14 cellular contexts compared by ENCODE assay signal in the genomic region with DNA sequence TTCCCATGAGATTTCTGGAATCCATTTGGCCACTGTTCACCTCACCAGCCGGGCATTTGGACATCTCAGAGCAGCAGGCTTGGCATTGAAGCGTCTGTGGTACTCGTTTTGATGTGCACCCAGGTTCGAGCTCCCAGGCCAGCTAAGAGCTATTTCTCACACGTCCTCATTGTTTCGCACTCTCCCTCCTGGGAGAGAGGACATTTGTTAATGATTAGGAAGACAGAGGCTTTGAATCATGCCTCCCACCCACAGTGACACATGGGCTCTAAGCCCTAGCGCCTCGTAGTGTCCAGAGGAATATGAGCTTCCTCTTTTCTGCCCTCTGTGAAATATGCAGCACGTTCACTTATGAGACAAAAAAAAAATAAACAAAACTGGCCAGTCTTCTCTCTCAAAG.
A peak's percentile ranks its signal among the peaks of the same experiment; 100 is the strongest.
DNase-seq lines count a peak whose midpoint lies in the region; ATAC-seq, FAIRE-seq and TF ChIP-seq lines count a peak whose summit lies in the region.
"Had no signal": no experiment of that assay in that cellular context is flagged by ENCODE, and none has a peak within 500 bp of the region (broad histone marks: within the 10 kb centered on the region; RNA-seq: fewer than 3 reads in every experiment).

No MANE protein-coding gene starts in this region.

- peaks cover 3% of the 10 kb centered on the region for H3K27me3 Mint-ChIP-seq in astrocyte (ENCODE audit: low read depth, unreplicated experiment)
- H3K27me3 Mint-ChIP-seq in activated T-cell treated with anti-CD3 and anti-CD28 coated beads, Interleukin-2, amount 50 U/mL, for 4 hours (ENCODE audit: low read depth) = no peaks in the 10 kb centered on the region

- no peak overlapping the region for H3K4me3 ChIP-seq in A549
- no peak overlapping the region for H3K4me3 ChIP-seq in astrocyte (ENCODE audit: insufficient read depth, low read depth, low read length)
- no peak overlapping the region for H3K4me3 ChIP-seq in keratinocyte (ENCODE audit: control insufficient read depth in 2 of 3, extremely low read depth in 1 of 3, insufficient read depth in 2 of 3, low read depth in 1 of 3, low read length in 3 of 3)

- H3K4me1 ChIP-seq in A549 (peaks cover 65% of the 10 kb centered on the region), astrocyte (ENCODE audit: insufficient read depth, low read length) (peaks cover 49% of the 10 kb centered on the region), keratinocyte (ENCODE audit: control insufficient read depth, extremely low read depth, insufficient read depth, low read length) (peaks cover 33% of the 10 kb centered on the region)

- peak overlapping the region; percentile 50 for H2AFZ ChIP-seq in astrocyte (ENCODE audit: low read depth, low read length)
- H2AFZ ChIP-seq in keratinocyte (ENCODE audit: control insufficient read depth, low read length) = peak overlapping the region; percentile 31

- H3K79me2 ChIP-seq in astrocyte (ENCODE audit: insufficient read depth, low read length) (no peaks in the 10 kb centered on the region), keratinocyte (ENCODE audit: control insufficient read depth, insufficient read depth, low read length) (no peaks in the 10 kb centered on the region)

- TF ChIP-seq POLR2A in A549 (IDR thresholded peaks at IDR 0.05; ENCODE audit: low read length) = no peak

- H3K9me3 ChIP-seq in A549 (0 out of 3 replicates have a peak, but pooled peaks cover 13% of the 10 kb centered on the region), astrocyte (ENCODE audit: insufficient read depth, low read depth, low read length) (no peaks in the 10 kb centered on the region), keratinocyte (ENCODE audit: control insufficient read depth, low read depth, low read length) (no peaks in the 10 kb centered on the region)

- TF ChIP-seq RAD21 in A549 (conservative IDR thresholded peaks at IDR 0.05 in 1 of 2, IDR thresholded peaks at IDR 0.05 in 1 of 2) = peak; percentile 64 to 70

- 7% methylated on average over 9 of the region's 9 CpGs for WGBS in A549 (ENCODE audit: missing lambda C conversion rate)

- H4K20me1 ChIP-seq in astrocyte (ENCODE audit: insufficient read depth, low read length) (no peaks in the 10 kb centered on the region), keratinocyte (ENCODE audit: control insufficient read depth, extremely low read depth, insufficient read depth, low read length) (no peaks in the 10 kb centered on the region)

- H3K9me1 ChIP-seq in keratinocyte (ENCODE audit: control insufficient read depth, extremely low read depth, insufficient read depth, low read length) = no peaks in the 10 kb centered on the region

- TF ChIP-seq CTCF in A549 (IDR thresholded peaks at IDR 0.05) (peak; percentile 37), astrocyte (IDR thresholded peaks at IDR 0.05; ENCODE audit: insufficient read depth, low read depth, low read length) (peak; percentile 27), keratinocyte (optimal IDR thresholded peaks at IDR 0.05 in 1 of 3, IDR thresholded peaks at IDR 0.05 in 1 of 3, conservative IDR thresholded peaks at IDR 0.05 in 1 of 3; ENCODE audit: extremely low read depth in 1 of 3, insufficient read depth in 2 of 3, low read length in 3 of 3) (peak in 1 of 3 experiments; percentile 10)

- H3K36me3 ChIP-seq in astrocyte (ENCODE audit: insufficient read depth, low read length) (no peaks in the 10 kb centered on the region), keratinocyte (ENCODE audit: control insufficient read depth in 2 of 2, extremely low read depth in 1 of 2, insufficient read depth in 2 of 2, low read length in 2 of 2) (no peaks in the 10 kb centered on the region)

- dilution Hi-C loops in keratinocyte (cut with MboI; ENCODE audit: extremely low pct_ligation_motif_present, low sequenced_read_pairs) = no loop called here

- peak overlapping the region; percentile 60 for H3K4me2 ChIP-seq in A549
- peak overlapping the region; percentile 64 for H3K4me2 ChIP-seq in astrocyte (ENCODE audit: low read length)
- no peak overlapping the region for H3K4me2 ChIP-seq in keratinocyte (ENCODE audit: control insufficient read depth, extremely low read depth, insufficient read depth, low read depth, low read length)

- FAIRE-seq in A549 (lab: Jason Lieb, UNC) = peak; percentile 83
- peak; percentile 88 for FAIRE-seq in astrocyte (lab: Jason Lieb, UNC)
- no peak for FAIRE-seq in keratinocyte (lab: Jason Lieb, UNC)
- FAIRE-seq: colon, H54 had no signal

- H3K27me3 ChIP-seq in astrocyte (ENCODE audit: insufficient read depth, low read length) (no peaks in the 10 kb centered on the region), keratinocyte (ENCODE audit: control insufficient read depth, extremely low read depth, insufficient read depth, low read length) (no peaks in the 10 kb centered on the region)

- intact Hi-C loops in left colon (cut with DNase I, micrococcal nuclease) = no loop called here

- peak overlapping the region; percentile 11 for H3K4me3 Mint-ChIP-seq in astrocyte (ENCODE audit: unreplicated experiment)
- H3K4me3 Mint-ChIP-seq in activated T-cell treated with anti-CD3 and anti-CD28 coated beads, Interleukin-2, amount 50 U/mL, for 4 hours = no peak overlapping the region

- POLR2A ChIA-PET in A549 (lab: Yijun Ruan, JAX) = interaction anchor here (0.6 kb wide), 1 partner anchor 485 kb away, joined by 3 read pairs; no protein-coding TSS in a partner anchor

- H3K36me3 Mint-ChIP-seq in astrocyte (ENCODE audit: low read depth, unreplicated experiment) = no peaks in the 10 kb centered on the region
- H3K36me3 Mint-ChIP-seq in activated T-cell treated with anti-CD3 and anti-CD28 coated beads, Interleukin-2, amount 50 U/mL, for 4 hours (ENCODE audit: insufficient read depth) = no peaks in the 10 kb centered on the region

- CTCF ChIA-PET in A549 (lab: Yijun Ruan, JAX) = interaction anchor here (0.8 to 1.2 kb wide), 2 partner anchors 20 to 136 kb away, joined by 3 read pairs; no protein-coding TSS in a partner anchor

- H3K9me3 Mint-ChIP-seq in astrocyte (ENCODE audit: unreplicated experiment) = peaks cover 3% of the 10 kb centered on the region
- H3K9me3 Mint-ChIP-seq in activated T-cell treated with anti-CD3 and anti-CD28 coated beads, Interleukin-2, amount 50 U/mL, for 4 hours = peaks cover 6% of the 10 kb centered on the region

- H3K4me1 Mint-ChIP-seq in astrocyte (ENCODE audit: low read depth, unreplicated experiment) = peaks cover 30% of the 10 kb centered on the region
- H3K4me1 Mint-ChIP-seq in activated T-cell treated with anti-CD3 and anti-CD28 coated beads, Interleukin-2, amount 50 U/mL, for 4 hours (ENCODE audit: low read depth) = no peaks in the 10 kb centered on the region

- ATAC-seq in A549 (peak; percentile 95 to 96), HG03432 (IDR thresholded peaks at IDR 0.05; ENCODE audit: unreplicated experiment) (peak; percentile 40), HG03354 (IDR thresholded peaks at IDR 0.05; ENCODE audit: poor library complexity, severe bottlenecking, unreplicated experiment) (no peak), left colon (no peak)
- ATAC-seq in activated T-cell treated with anti-CD3 and anti-CD28 coated beads, Interleukin-2, amount 50 U/mL, for 4 hours = no peak
- ATAC-seq: left cardiac atrium had no signal

- peak overlapping the region; percentile 89 for H3K27ac Mint-ChIP-seq in astrocyte (ENCODE audit: unreplicated experiment)

- H3K9ac ChIP-seq in astrocyte (ENCODE audit: low read length) (peak overlapping the region; percentile 75), keratinocyte (ENCODE audit: control insufficient read depth, extremely low read depth, insufficient read depth, low read length) (peak overlapping the region; percentile 39)

- TF ChIP-seq EP300 in A549 (IDR thresholded peaks at IDR 0.05) = 0 out of 5 replicates have a peak, but pooled peaks have one; percentile 33 to 38

- DNase-seq in A549 (ENCODE audit: low read depth in 1 of 2, low spot score in 1 of 2) (peak; percentile 61 to 92), astrocyte (ENCODE audit: low read depth) (peak; percentile 86), keratinocyte (ENCODE audit: low read depth, low spot score) (no peak), left colon (no peak), NCI-H345 treated with DMSO at 0.1 percent for 48 hours (lab: John Stamatoyannopoulos, UW; ENCODE audit: unreplicated experiment) (no peak)
- no peak for DNase-seq in activated T-cell treated with anti-CD3 and anti-CD28 coated beads, Interleukin-2, amount 50 U/mL, for 4 hours
- DNase-seq: C1 segment of cervical spinal cord; left cardiac atrium; NCI-H2081 treated with DMSO at 0.1 percent for 48 hours; stimulated activated naive CD4-positive, alpha-beta T cell treated with Interleukin-2 at 50 U/mL for 16 hours had no signal

- peak overlapping the region; percentile 82 to 89 for H3K27ac ChIP-seq in A549
- peak overlapping the region; percentile 90 for H3K27ac ChIP-seq in astrocyte (ENCODE audit: low read depth, low read length)
- peak overlapping the region; percentile 81 for H3K27ac ChIP-seq in keratinocyte (ENCODE audit: control insufficient read depth, insufficient read depth, low read length)

TF ChIP-seq in A549, 52 proteins besides CTCF, POLR2A, EP300 and RAD21 (continues in another document):
- TF ChIP-seq RFX5 (IDR thresholded peaks at IDR 0.05) = no peak
- TF ChIP-seq MAX (IDR thresholded peaks at IDR 0.05) = peak; percentile 81
- peak in 1 of 2 experiments; percentile 36; a peak in 1 of 5 replicates for TF ChIP-seq JUN (IDR thresholded peaks at IDR 0.05)
- no peak for TF ChIP-seq HDAC2 (IDR thresholded peaks at IDR 0.05)
- TF ChIP-seq NPAS2 (CRISPR knock-in tag; IDR thresholded peaks at IDR 0.05; ENCODE audit: borderline replicate concordance) = no peak
- TF ChIP-seq, protein P1, sequence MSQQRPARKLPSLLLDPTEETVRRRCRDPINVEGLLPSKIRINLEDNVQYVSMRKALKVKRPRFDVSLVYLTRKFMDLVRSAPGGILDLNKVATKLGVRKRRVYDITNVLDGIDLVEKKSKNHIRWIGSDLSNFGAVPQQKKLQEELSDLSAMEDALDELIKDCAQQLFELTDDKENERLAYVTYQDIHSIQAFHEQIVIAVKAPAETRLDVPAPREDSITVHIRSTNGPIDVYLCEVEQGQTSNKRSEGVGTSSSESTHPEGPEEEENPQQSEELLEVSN (IDR thresholded peaks at IDR 0.05; ENCODE audit: borderline replicate concordance, low read depth) = 0 out of 2 replicates have a peak, but pooled peaks have one; percentile 63
- no peak for TF ChIP-seq ESRRA (IDR thresholded peaks at IDR 0.05; ENCODE audit: borderline replicate concordance, low read length)

Comparison
In these comparisons a context has a peak if more than half of its experiments do, and no peak if none do; other contexts are left out.
1. ATAC-seq: peak in A549 (2 of 2) and HG03432 (single experiment); none in HG03354 (single experiment), activated T-cell treated with anti-CD3 and anti-CD28 coated beads, Interleukin-2, amount 50 U/mL, for 4 hours (0 of 2) and left colon (single experiment).
2. DNase-seq: peak in A549 (2 of 2) and astrocyte (single experiment); none in keratinocyte (single experiment), activated T-cell treated with anti-CD3 and anti-CD28 coated beads, Interleukin-2, amount 50 U/mL, for 4 hours (single experiment), left colon (0 of 2) and NCI-H345 treated with DMSO at 0.1 percent for 48 hours (single experiment).
3. Peak in every context shown above with its lines, with median percentiles within 50 percentile points of each other: H3K27ac ChIP-seq.